ENCODE assay signal across 5 cellular contexts in the genomic region with DNA sequence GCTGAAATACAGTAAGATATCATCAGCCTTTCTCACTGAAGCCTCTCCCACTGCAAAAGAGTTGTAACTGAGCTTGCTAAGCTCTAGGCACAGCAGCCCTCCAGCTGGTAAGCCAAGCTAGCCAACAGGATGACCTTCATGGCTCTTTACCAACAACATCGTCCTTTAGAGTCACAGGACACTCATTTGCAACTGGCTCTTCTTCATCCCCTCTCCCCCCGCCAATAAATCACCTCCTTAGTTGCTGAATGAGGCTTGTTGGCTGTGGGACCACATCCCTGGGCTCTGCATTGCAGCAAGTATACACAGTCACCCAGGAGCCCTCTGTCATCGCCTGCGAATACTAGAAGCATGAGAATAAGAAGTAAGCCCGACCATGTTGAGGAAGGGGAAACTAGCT. TPM values are rescaled to one million over a fixed set of nuclear protein-coding genes. Genes with fewer than 3 reads are reported as not detected.
"Had no signal": no experiment of that assay in that cellular context is flagged by ENCODE, and none has a peak within 500 bp of the region (broad histone marks: within the 10 kb centered on the region; RNA-seq: fewer than 3 reads in every experiment).

No MANE protein-coding gene starts in this region.

- DNase-seq: H9, HCEC 1CT had no signal

- H3K27ac ChIP-seq: HL-60 had no signal

- H3K4me3 ChIP-seq: GM23338 had no signal

- ATAC-seq: GM23338 had no signal

- H3K9me3 Mint-ChIP-seq: GM23338, H9, IgD-negative memory B cell had no signal

- H3K27ac Mint-ChIP-seq: GM23338, H9, IgD-negative memory B cell had no signal

- H3K36me3 Mint-ChIP-seq: IgD-negative memory B cell had no signal

- H3K4me3 Mint-ChIP-seq: GM23338, H9, IgD-negative memory B cell had no signal

RNA-seq across cellular contexts. Expression of gene ZNF697, which starts 16.0 kb away (rescaled TPM):
- polyA plus RNA-seq: IgD-negative memory B cell had no signal
